In the genomic region with DNA sequence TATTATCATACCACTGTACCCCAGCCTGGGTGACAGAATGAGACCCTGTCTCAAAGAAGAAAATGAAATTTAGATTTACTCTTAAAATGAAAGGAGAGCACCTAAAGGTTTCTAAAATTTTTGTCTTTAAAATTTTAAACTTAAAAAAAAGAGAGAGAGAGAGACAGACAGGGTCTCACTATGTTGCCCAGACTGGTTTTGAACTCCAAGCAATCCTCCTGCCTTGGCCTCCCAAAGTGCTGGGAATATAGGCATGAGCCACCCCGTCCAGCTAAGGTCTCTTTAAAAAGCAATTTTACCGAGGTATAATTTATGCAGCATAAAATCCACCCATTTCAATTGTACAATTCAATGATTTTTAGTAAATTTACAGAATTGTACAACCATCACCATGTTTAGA, we compare ENCODE assay signal across 1 cellular context.
TF ChIP-seq lines count a peak whose summit lies in the region.

No MANE protein-coding gene starts in this region.

TF ChIP-seq in liver, 16 proteins besides CTCF, POLR2A, EP300 and RAD21 (continued from another document):
- TF ChIP-seq, protein P1, sequence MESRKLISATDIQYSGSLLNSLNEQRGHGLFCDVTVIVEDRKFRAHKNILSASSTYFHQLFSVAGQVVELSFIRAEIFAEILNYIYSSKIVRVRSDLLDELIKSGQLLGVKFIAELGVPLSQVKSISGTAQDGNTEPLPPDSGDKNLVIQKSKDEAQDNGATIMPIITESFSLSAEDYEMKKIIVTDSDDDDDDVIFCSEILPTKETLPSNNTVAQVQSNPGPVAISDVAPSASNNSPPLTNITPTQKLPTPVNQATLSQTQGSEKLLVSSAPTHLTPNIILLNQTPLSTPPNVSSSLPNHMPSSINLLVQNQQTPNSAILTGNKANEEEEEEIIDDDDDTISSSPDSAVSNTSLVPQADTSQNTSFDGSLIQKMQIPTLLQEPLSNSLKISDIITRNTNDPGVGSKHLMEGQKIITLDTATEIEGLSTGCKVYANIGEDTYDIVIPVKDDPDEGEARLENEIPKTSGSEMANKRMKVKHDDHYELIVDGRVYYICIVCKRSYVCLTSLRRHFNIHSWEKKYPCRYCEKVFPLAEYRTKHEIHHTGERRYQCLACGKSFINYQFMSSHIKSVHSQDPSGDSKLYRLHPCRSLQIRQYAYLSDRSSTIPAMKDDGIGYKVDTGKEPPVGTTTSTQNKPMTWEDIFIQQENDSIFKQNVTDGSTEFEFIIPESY (IDR thresholded peaks at IDR 0.05), result no peak
- TF ChIP-seq GABPA (IDR thresholded peaks at IDR 0.05 in 1 of 2, conservative IDR thresholded peaks at IDR 0.05 in 1 of 2) (no peak), YY1 (IDR thresholded peaks at IDR 0.05) (no peak), JUND (IDR thresholded peaks at IDR 0.05) (no peak), EGR1 (IDR thresholded peaks at IDR 0.05; ENCODE audit: low read depth in 2 of 2) (no peak), SP1 (IDR thresholded peaks at IDR 0.05) (no peak), HNF4G (IDR thresholded peaks at IDR 0.05) (no peak), TAF1 (conservative IDR thresholded peaks at IDR 0.05) (no peak)
- TF ChIP-seq, protein P2, sequence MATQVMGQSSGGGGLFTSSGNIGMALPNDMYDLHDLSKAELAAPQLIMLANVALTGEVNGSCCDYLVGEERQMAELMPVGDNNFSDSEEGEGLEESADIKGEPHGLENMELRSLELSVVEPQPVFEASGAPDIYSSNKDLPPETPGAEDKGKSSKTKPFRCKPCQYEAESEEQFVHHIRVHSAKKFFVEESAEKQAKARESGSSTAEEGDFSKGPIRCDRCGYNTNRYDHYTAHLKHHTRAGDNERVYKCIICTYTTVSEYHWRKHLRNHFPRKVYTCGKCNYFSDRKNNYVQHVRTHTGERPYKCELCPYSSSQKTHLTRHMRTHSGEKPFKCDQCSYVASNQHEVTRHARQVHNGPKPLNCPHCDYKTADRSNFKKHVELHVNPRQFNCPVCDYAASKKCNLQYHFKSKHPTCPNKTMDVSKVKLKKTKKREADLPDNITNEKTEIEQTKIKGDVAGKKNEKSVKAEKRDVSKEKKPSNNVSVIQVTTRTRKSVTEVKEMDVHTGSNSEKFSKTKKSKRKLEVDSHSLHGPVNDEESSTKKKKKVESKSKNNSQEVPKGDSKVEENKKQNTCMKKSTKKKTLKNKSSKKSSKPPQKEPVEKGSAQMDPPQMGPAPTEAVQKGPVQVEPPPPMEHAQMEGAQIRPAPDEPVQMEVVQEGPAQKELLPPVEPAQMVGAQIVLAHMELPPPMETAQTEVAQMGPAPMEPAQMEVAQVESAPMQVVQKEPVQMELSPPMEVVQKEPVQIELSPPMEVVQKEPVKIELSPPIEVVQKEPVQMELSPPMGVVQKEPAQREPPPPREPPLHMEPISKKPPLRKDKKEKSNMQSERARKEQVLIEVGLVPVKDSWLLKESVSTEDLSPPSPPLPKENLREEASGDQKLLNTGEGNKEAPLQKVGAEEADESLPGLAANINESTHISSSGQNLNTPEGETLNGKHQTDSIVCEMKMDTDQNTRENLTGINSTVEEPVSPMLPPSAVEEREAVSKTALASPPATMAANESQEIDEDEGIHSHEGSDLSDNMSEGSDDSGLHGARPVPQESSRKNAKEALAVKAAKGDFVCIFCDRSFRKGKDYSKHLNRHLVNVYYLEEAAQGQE (IDR thresholded peaks at IDR 0.05), result no peak
- TF ChIP-seq, protein P3, sequence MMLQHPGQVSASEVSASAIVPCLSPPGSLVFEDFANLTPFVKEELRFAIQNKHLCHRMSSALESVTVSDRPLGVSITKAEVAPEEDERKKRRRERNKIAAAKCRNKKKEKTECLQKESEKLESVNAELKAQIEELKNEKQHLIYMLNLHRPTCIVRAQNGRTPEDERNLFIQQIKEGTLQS (IDR thresholded peaks at IDR 0.05), result no peak
